Comparison of ENCODE assay signal across 10 cellular contexts in genomic region chr3:126926684-126927404, GRCh38. TPM values are rescaled to one million over a fixed set of nuclear protein-coding genes. Genes with fewer than 3 reads are reported as not detected.
A peak's percentile ranks its signal among the peaks of the same experiment; 100 is the strongest.
DNase-seq lines count a peak whose midpoint lies in the region; ATAC-seq and TF ChIP-seq lines count a peak whose summit lies in the region.
"Had no signal": no experiment of that assay in that cellular context is flagged by ENCODE, and none has a peak within 500 bp of the region (broad histone marks: within the 10 kb centered on the region; RNA-seq: fewer than 3 reads in every experiment).

No MANE protein-coding gene starts in this region.

- H3K27ac ChIP-seq in adrenal gland, result peak overlapping the region in 2 of 5 donors; percentile 60 to 65
- no peak overlapping the region for H3K27ac ChIP-seq in gastrocnemius medialis

- H3K36me3 ChIP-seq in adrenal gland (replicated peaks in 1 of 2) (no peaks in the 10 kb centered on the region), gastrocnemius medialis (no peaks in the 10 kb centered on the region)

- intact Hi-C loops in adrenal gland (cut with DNase I) (no loop called here), gastrocnemius medialis (cut with DNase I; ENCODE audit: low total_unique reads) (no loop called here)

- H3K4me1 ChIP-seq in adrenal gland (replicated peaks in 1 of 2) (peaks cover 0 to 33% of the 10 kb centered on the region in 2 donors), gastrocnemius medialis (peaks cover 11 to 18% of the 10 kb centered on the region in 2 donors)

- 58 to 67% (median 63%) methylated on average over 6 to 11 of the region's 11 CpGs for WGBS in adrenal gland, 4 donors

- no peaks in the 10 kb centered on the region for H3K9me3 ChIP-seq in adrenal gland (replicated peaks in 1 of 3)
- H3K9me3 ChIP-seq in gastrocnemius medialis, result no peaks in the 10 kb centered on the region

- DNase-seq in G401 (ENCODE audit: low spot score), result peak; percentile 64
- peak in 6 of 7 donors; percentile 50 to 88 (median 76) for DNase-seq in adrenal gland
- DNase-seq in glomerular visceral epithelial cell (ENCODE audit: extremely low spot score), result peak; percentile 54
- peak in 1 of 2 donors; percentile 53 for DNase-seq in gastrocnemius medialis
- DNase-seq in RPMI8226, result no peak
- DNase-seq in NCI-H524 (lab: John Stamatoyannopoulos, UW), result no peak
- no peak for DNase-seq in COLO668 (lab: John Stamatoyannopoulos, UW; ENCODE audit: unreplicated experiment)
- no peak for DNase-seq in Kasumi-1 (lab: John Stamatoyannopoulos, UW)
- DNase-seq: activated T-cell treated with anti-CD3 and anti-CD28 coated beads, Interleukin-2, amount 50 U/mL, for 24 hours had no signal

- peak; percentile 61 to 62 for ATAC-seq in gastrocnemius medialis
- ATAC-seq: left lobe of liver had no signal

- H3K27me3 ChIP-seq in adrenal gland, result no peaks in the 10 kb centered on the region
- H3K27me3 ChIP-seq in gastrocnemius medialis, result no peaks in the 10 kb centered on the region

- in situ Hi-C loops in G401 (cut with HindIII; ENCODE audit: low sequenced_read_pairs), result no loop called here
- in situ Hi-C loops in gastrocnemius medialis (cut with MboI; ENCODE audit: low sequenced_read_pairs in 4 of 4), result no loop called here

- no peak for TF ChIP-seq POLR2A in adrenal gland (IDR thresholded peaks at IDR 0.05)
- no peak for TF ChIP-seq POLR2A in gastrocnemius medialis (IDR thresholded peaks at IDR 0.05)

- TF ChIP-seq CTCF in adrenal gland (IDR thresholded peaks at IDR 0.05) (peak in 1 of 6 experiments; percentile 37), gastrocnemius medialis (IDR thresholded peaks at IDR 0.05 in 4 of 5, conservative IDR thresholded peaks at IDR 0.05 in 1 of 5) (no peak)

- H3K4me3 ChIP-seq in adrenal gland (no peak overlapping the region), gastrocnemius medialis (no peak overlapping the region)

RNA-seq across cellular contexts. Expression of gene PLXNA1, which starts 56.1 kb away (rescaled TPM):
- 23.4 and 32.1 TPM in 2 replicates for total RNA-seq in G401 (2014; rRNA removed; shearing (Covaris generic))
- total RNA-seq in adrenal gland (10 to 100 TPM; 17.9 to 28.4 (median 21.7) TPM), gastrocnemius medialis (10 to 100 TPM; 12.7 to 27.9 (median 19.5) TPM)
- polyA plus RNA-seq in adrenal gland, result 10 to 100 TPM; 10.3 to 29.9 (median 15.1) TPM

Comparison
In these comparisons a context has a peak if more than half of its experiments do, and no peak if none do; other contexts are left out.
1. DNase-seq: peak in G401 (single experiment), adrenal gland (6 of 7) and glomerular visceral epithelial cell (single experiment); none in RPMI8226 (single experiment), NCI-H524 (0 of 2), COLO668 (single experiment) and Kasumi-1 (0 of 2).